ENCODE assay signal across 10 cellular contexts in genomic region chrX:107168712-107169111, GRCh38. TPM values are rescaled to one million over a fixed set of nuclear protein-coding genes. Genes with fewer than 3 reads are reported as not detected.
"Had no signal": no experiment of that assay in that cellular context is flagged by ENCODE, and none has a peak within 500 bp of the region (broad histone marks: within the 10 kb centered on the region; RNA-seq: fewer than 3 reads in every experiment).

No MANE protein-coding gene starts in this region.

- H3K4me3 Mint-ChIP-seq: GM23338, H9 had no signal

- H2AFZ ChIP-seq: GM23338 had no signal

- H3K27ac ChIP-seq: KMS-11 had no signal

- H3K4me1 Mint-ChIP-seq: GM23338, H9 had no signal

- FAIRE-seq: H1, H54, HTR-8/SVneo had no signal

- H3K4me2 ChIP-seq: GM23338, KMS-11 had no signal

- ATAC-seq: GM23338 had no signal

- H3K4me3 ChIP-seq: GM23338 had no signal

- H3K9ac ChIP-seq: KMS-11 had no signal

- DNase-seq: H9, HCEC 1CT, IMR-90, KBM-7 had no signal

- H3K27ac Mint-ChIP-seq: GM23338, H9 had no signal

- H3K9me3 Mint-ChIP-seq: GM23338 had no signal

RNA-seq across cellular contexts. Expression of gene NUP62CL, which starts 37.5 kb away (rescaled TPM):
- total RNA-seq: IMR-90 had no signal
- polyA plus RNA-seq: IMR-90 had no signal

RNA-seq across cellular contexts. Expression of gene DNAAF6, which starts 37.7 kb away (rescaled TPM):
- total RNA-seq: GM23338, H1, H9, HT-29, IMR-90 had no signal
- polyA plus RNA-seq: GM23338, H1, IMR-90 had no signal
